Comparison of ENCODE assay signal across 9 cellular contexts in genomic region chr1:116769561-116769977, GRCh38. TPM values are rescaled to one million over a fixed set of nuclear protein-coding genes. Genes with fewer than 3 reads are reported as not detected.
DNase-seq lines count a peak whose midpoint lies in the region; ATAC-seq and TF ChIP-seq lines count a peak whose summit lies in the region.
"Had no signal": no experiment of that assay in that cellular context is flagged by ENCODE, and none has a peak within 500 bp of the region (broad histone marks: within the 10 kb centered on the region; RNA-seq: fewer than 3 reads in every experiment).

No MANE protein-coding gene starts in this region.

- 50 to 67% (median 59%) methylated on average over 1 of the region's 1 CpG for WGBS in heart left ventricle, 4 donors

- intact Hi-C loops in left ventricle myocardium superior (cut with micrococcal nuclease), result no loop called here
- intact Hi-C loops in heart left ventricle (cut with DNase I), result no loop called here

- peaks cover 0 to 52% (median 0%) of the 10 kb centered on the region in 12 donors for H3K4me1 ChIP-seq in heart left ventricle

- peak overlapping the region in 1 of 12 donors; percentile 76 for H3K27ac ChIP-seq in heart left ventricle

- DNase-seq in left ventricle myocardium superior (no peak), heart left ventricle (no peak), UCSD-AML1 (lab: John Stamatoyannopoulos, UW; ENCODE audit: unreplicated experiment) (peak; percentile 43), fibroblast of mammary gland (ENCODE audit: low read depth) (peak; percentile 48), pons (ENCODE audit: low spot score) (no peak), erythroblast (lab: John Stamatoyannopoulos, UW) (no peak), SK-N-DZ (ENCODE audit: low spot score) (no peak)

- no peaks in the 10 kb centered on the region for H3K36me3 ChIP-seq in heart left ventricle

- TF ChIP-seq POLR2A in heart left ventricle (IDR thresholded peaks at IDR 0.05), result no peak
- no peak for TF ChIP-seq POLR2A in erythroblast (IDR thresholded peaks at IDR 0.05; ENCODE audit: low read length)

- peaks cover 0 to 8% (median 0%) of the 10 kb centered on the region in 12 donors for H3K9me3 ChIP-seq in heart left ventricle

- H3K4me3 ChIP-seq in heart left ventricle (no peak overlapping the region), fibroblast of mammary gland (ENCODE audit: control insufficient read depth, low read depth, low read length) (no peak overlapping the region)

- no peak for TF ChIP-seq CTCF in heart left ventricle (IDR thresholded peaks at IDR 0.05)
- no peak for TF ChIP-seq CTCF in fibroblast of mammary gland (conservative IDR thresholded peaks at IDR 0.05; ENCODE audit: control insufficient read depth, insufficient read depth, low read depth, low read length)

- no peaks in the 10 kb centered on the region for H3K27me3 ChIP-seq in heart left ventricle

- ATAC-seq in left ventricle myocardium superior, result peak; percentile 15
- ATAC-seq in heart left ventricle, result no peak
- peak; percentile 82 for ATAC-seq in HG03342 (IDR thresholded peaks at IDR 0.05; ENCODE audit: unreplicated experiment)

RNA-seq across cellular contexts. Expression of gene CD2, which starts 15.3 kb away (rescaled TPM):
- total RNA-seq in left ventricle myocardium superior (1.7 TPM), heart left ventricle (1 to 10 TPM in 3 of 9 donors, under 1 TPM in 3, not detected in 3; 0.40 to 9.7 (median 1.1) TPM)
- under 1 TPM; 0.33 to 0.53 TPM for polyA plus RNA-seq in heart left ventricle
- not detected in 2 replicates for polyA plus RNA-seq in SK-N-DZ (2014; cell fraction: cytosol; rRNA removed)
- polyA plus RNA-seq in SK-N-DZ (2014; cell fraction: nucleus; rRNA removed), result not detected in 2 replicates
- polyA plus RNA-seq: BJ had no signal

Comparison
In these comparisons a context has a peak if more than half of its experiments do, and no peak if none do; other contexts are left out.
1. ATAC-seq: peak in left ventricle myocardium superior (single experiment) and HG03342 (single experiment); none in heart left ventricle (0 of 4).
2. DNase-seq: peak in UCSD-AML1 (single experiment) and fibroblast of mammary gland (single experiment); none in left ventricle myocardium superior (single experiment), heart left ventricle (0 of 5), pons (single experiment), erythroblast (0 of 2) and SK-N-DZ (single experiment).